ENCODE assay signal across 21 cellular contexts in the genomic region with DNA sequence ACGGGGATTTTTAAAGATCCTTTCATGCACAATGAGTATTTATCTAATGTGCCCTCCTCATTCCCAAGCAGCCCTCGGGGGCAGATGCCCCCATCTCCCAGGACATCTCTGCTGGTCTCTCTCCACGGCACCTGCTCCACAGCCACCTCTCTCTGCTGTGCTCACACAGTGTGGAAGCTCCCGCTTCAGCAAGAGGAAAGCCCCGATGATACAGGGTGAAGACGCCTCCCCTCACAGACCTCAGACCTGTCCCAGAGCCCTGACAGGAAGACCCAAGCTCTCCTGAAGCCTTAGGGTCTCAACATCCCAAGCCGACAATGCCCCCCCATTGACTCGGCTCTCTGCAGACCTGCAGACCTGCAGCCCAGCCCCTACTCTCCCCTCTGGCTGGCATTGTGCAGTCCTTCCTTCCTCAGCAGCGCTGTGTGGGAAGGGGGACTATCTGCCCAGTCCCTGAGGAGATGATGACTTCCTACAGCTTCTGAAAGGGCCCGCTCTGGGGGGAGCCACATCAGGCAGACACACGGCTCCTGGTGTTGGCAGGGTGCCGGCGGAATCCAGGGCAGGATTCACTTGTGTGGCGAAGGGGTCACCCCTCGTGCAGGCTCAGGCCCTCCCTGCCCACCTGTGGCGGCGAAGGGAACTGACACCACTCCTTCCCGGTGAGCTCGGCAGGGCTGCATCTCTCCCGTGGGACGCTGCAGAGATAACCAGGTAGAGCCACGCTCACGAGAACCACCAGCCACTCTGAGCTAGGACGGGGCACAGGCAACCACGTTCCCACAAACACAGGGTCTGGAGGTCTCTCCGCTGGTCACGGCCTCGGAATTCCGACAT.
A peak's percentile ranks its signal among the peaks of the same experiment; 100 is the strongest.
DNase-seq lines count a peak whose midpoint lies in the region; ATAC-seq, FAIRE-seq and TF ChIP-seq lines count a peak whose summit lies in the region.
"Had no signal": no experiment of that assay in that cellular context is flagged by ENCODE, and none has a peak within 500 bp of the region (broad histone marks: within the 10 kb centered on the region; RNA-seq: fewer than 3 reads in every experiment).

No MANE protein-coding gene starts in this region.

- 2% methylated on average over 29 of the region's 29 CpGs for WGBS in K562 (ENCODE audit: insufficient coverage, low coverage, missing lambda C conversion rate)

- no peaks in the 10 kb centered on the region for H3K36me3 ChIP-seq in H7 (replicated peaks; ENCODE audit: control insufficient read depth, insufficient read depth, low read length)
- no peaks in the 10 kb centered on the region for H3K36me3 ChIP-seq in K562 (ENCODE audit: control insufficient read depth, insufficient read depth, low read length)
- H3K36me3 ChIP-seq in neural progenitor cell: no peaks in the 10 kb centered on the region
- no peaks in the 10 kb centered on the region for H3K36me3 ChIP-seq in ascending aorta
- H3K36me3 ChIP-seq: Peyer's patch had no signal

- no peak overlapping the region for H3K4me3 Mint-ChIP-seq in neural progenitor cell
- H3K4me3 Mint-ChIP-seq: B cell; CD4-positive, alpha-beta memory T cell; HFFc6; T-cell had no signal

- CTCF ChIA-PET in K562 (lab: Yijun Ruan, JAX; ENCODE audit: low intra/inter-chr PET ratio): no interaction called here

- peaks cover 5% of the 10 kb centered on the region for H3K4me1 Mint-ChIP-seq in neural progenitor cell
- H3K4me1 Mint-ChIP-seq: B cell; CD4-positive, alpha-beta memory T cell; T-cell had no signal

- H4K20me1 ChIP-seq in K562 (replicated peaks; ENCODE audit: control insufficient read depth, insufficient read depth, low read length): peaks cover 12% of the 10 kb centered on the region
- H4K20me1 ChIP-seq in neural progenitor cell (ENCODE audit: low read depth): no peaks in the 10 kb centered on the region

- TF ChIP-seq CTCF in K562 (IDR thresholded peaks at IDR 0.05 in 2 of 3, conservative IDR thresholded peaks at IDR 0.05 in 1 of 3; ENCODE audit: insufficient read depth in 2 of 3, low read depth in 1 of 3, low read length in 3 of 3) (peak in 1 of 3 experiments; percentile 27; a peak in 2 of 6 replicates), neural progenitor cell (IDR thresholded peaks at IDR 0.05) (peak; percentile 12), ascending aorta (IDR thresholded peaks at IDR 0.05) (no peak)

- H3K9me1 ChIP-seq in K562 (ENCODE audit: control insufficient read depth, insufficient read depth, low read length): no peaks in the 10 kb centered on the region

- H3K79me2 ChIP-seq in K562 (ENCODE audit: control insufficient read depth, insufficient read depth, low read length) (no peaks in the 10 kb centered on the region), neural progenitor cell (ENCODE audit: low read depth) (no peaks in the 10 kb centered on the region)

- FAIRE-seq in K562 (lab: Jason Lieb, UNC): no peak

- TF ChIP-seq RAD21 in K562 (CRISPR knock-in tag; conservative IDR thresholded peaks at IDR 0.05 in 1 of 2, IDR thresholded peaks at IDR 0.05 in 1 of 2): no peak

- H3F3A ChIP-seq in neural progenitor cell (ENCODE audit: low read depth): no peaks in the 10 kb centered on the region

- no peak overlapping the region for H3K9ac ChIP-seq in K562 (ENCODE audit: insufficient read depth in 1 of 2, low read depth in 2 of 2, low read length in 2 of 2)
- no peak overlapping the region for H3K9ac ChIP-seq in neural progenitor cell
- H3K9ac ChIP-seq: KMS-11 had no signal

- H3K4me3 ChIP-seq in H7 (ENCODE audit: insufficient read depth, low read depth, low read length) (no peak overlapping the region), K562 (no peak overlapping the region), neural progenitor cell (no peak overlapping the region), ascending aorta (no peak overlapping the region)
- H3K4me3 ChIP-seq: Peyer's patch, SK-N-MC had no signal

- H3K27ac ChIP-seq in K562 (ENCODE audit: extremely low read depth, low read depth, low read length): no peak overlapping the region
- no peak overlapping the region for H3K27ac ChIP-seq in neural progenitor cell
- no peak overlapping the region for H3K27ac ChIP-seq in ascending aorta
- H3K27ac ChIP-seq: 22Rv1, KMS-11, Peyer's patch, SK-N-MC had no signal

- POLR2A ChIA-PET in K562 (lab: Yijun Ruan, JAX): interaction anchor here (0.9 to 1.3 kb wide), 2 partner anchors 7 to 16 kb away, joined by 3 read pairs; no protein-coding TSS in a partner anchor

- peaks cover 13% of the 10 kb centered on the region for H3K9me3 Mint-ChIP-seq in neural progenitor cell
- H3K9me3 Mint-ChIP-seq: CD4-positive, alpha-beta memory T cell; T-cell had no signal

- in situ Hi-C loops in K562 (cut with MboI): no loop called here

- no peak for TF ChIP-seq POLR2A in K562 (conservative IDR thresholded peaks at IDR 0.05)

- intact Hi-C loops in K562 (cut with micrococcal nuclease): no loop called here
- intact Hi-C loops in ascending aorta (cut with DNase I): no loop called here

- DNase-seq in NCI-H1092 (lab: John Stamatoyannopoulos, UW) (peak; percentile 24), NCI-H1092 treated with DMSO at 0.1 percent for 48 hours (lab: John Stamatoyannopoulos, UW) (no peak), H7 (peak; percentile 82), K562 (ENCODE audit: extremely low read depth in 1 of 4, low spot score in 3 of 4) (peak in 3 of 4 experiments; percentile 14 to 41 (median 32)), neural progenitor cell (ENCODE audit: low spot score) (no peak), middle frontal gyrus (ENCODE audit: extremely low spot score, low spot score) (no peak), DMS114 treated with DMSO at 0.1 percent for 48 hours (lab: John Stamatoyannopoulos, UW; ENCODE audit: unreplicated experiment) (no peak), ascending aorta (ENCODE audit: low spot score in 2 of 2) (no peak)
- DNase-seq: CD4-positive, alpha-beta memory T cell; HFFc6; MV-4-11; NCI-H1436; NCI-H1930; NCI-H2171 treated with DMSO at 0.1 percent for 48 hours; NCI-H510A treated with DMSO at 0.1 percent for 48 hours; Peyer's patch; T-cell had no signal

- H3K4me2 ChIP-seq in K562 (ENCODE audit: insufficient read depth, low read length): no peak overlapping the region
- H3K4me2 ChIP-seq in neural progenitor cell: no peak overlapping the region
- H3K4me2 ChIP-seq: KMS-11 had no signal

- ATAC-seq in K562: peak; percentile 71
- ATAC-seq: T-cell had no signal

- H3K27ac Mint-ChIP-seq in neural progenitor cell: peak overlapping the region; percentile 66
- H3K27ac Mint-ChIP-seq: B cell, HFFc6, T-cell had no signal

- H3K27me3 ChIP-seq in H7 (ENCODE audit: control insufficient read depth, insufficient read depth, low read length): no peaks in the 10 kb centered on the region
- H3K27me3 ChIP-seq in K562 (ENCODE audit: control insufficient read depth in 2 of 2, insufficient read depth in 2 of 2, low read length in 2 of 2): peaks cover 58 to 70% of the 10 kb centered on the region in 2 experiments; a peak in 4 of 5 replicates
- H3K27me3 ChIP-seq in neural progenitor cell: no peaks in the 10 kb centered on the region
- no peaks in the 10 kb centered on the region for H3K27me3 ChIP-seq in ascending aorta
- H3K27me3 ChIP-seq: Peyer's patch had no signal

- BruUV-seq in K562 (replicated peaks; lab: Mats Ljungman, UMichigan): no TSS peak

- no peak overlapping the region for H2AFZ ChIP-seq in K562 (ENCODE audit: low read depth, low read length)
- no peak overlapping the region for H2AFZ ChIP-seq in neural progenitor cell (replicated peaks)

- no peak for TF ChIP-seq EP300 in K562 (IDR thresholded peaks at IDR 0.05; ENCODE audit: low read length)

- H3K9me3 ChIP-seq in K562 (replicated peaks; ENCODE audit: control insufficient read depth, insufficient read depth, low read depth, low read length) (0 out of 2 replicates have a peak, but pooled peaks cover 2% of the 10 kb centered on the region), neural progenitor cell (ENCODE audit: low read depth) (no peaks in the 10 kb centered on the region), ascending aorta (no peaks in the 10 kb centered on the region)
- H3K9me3 ChIP-seq: Peyer's patch had no signal

- H3K27me3 Mint-ChIP-seq in neural progenitor cell (ENCODE audit: insufficient read depth, low read depth): peaks cover 8% of the 10 kb centered on the region
- H3K27me3 Mint-ChIP-seq: B cell had no signal

- peaks cover 3% of the 10 kb centered on the region for H3K36me3 Mint-ChIP-seq in neural progenitor cell
- H3K36me3 Mint-ChIP-seq: CD4-positive, alpha-beta memory T cell; T-cell had no signal

- H3K4me1 ChIP-seq in K562 (replicated peaks in 1 of 2; ENCODE audit: control insufficient read depth in 2 of 2, insufficient read depth in 2 of 2, low read length in 2 of 2) (peaks cover 0 to 16% of the 10 kb centered on the region in 2 experiments; a peak in 1 of 5 replicates), neural progenitor cell (no peaks in the 10 kb centered on the region), ascending aorta (no peaks in the 10 kb centered on the region)
- H3K4me1 ChIP-seq: Peyer's patch had no signal

TF ChIP-seq in K562, 482 proteins besides CTCF, POLR2A, EP300 and RAD21 (continues in another document):
- no peak for TF ChIP-seq RBM14 (IDR thresholded peaks at IDR 0.05; ENCODE audit: borderline replicate concordance, insufficient read depth, low read depth, low read length)
- no peak for TF ChIP-seq GABPB1 (CRISPR knock-in tag; IDR thresholded peaks at IDR 0.05)
- TF ChIP-seq RBM22 (IDR thresholded peaks at IDR 0.05; ENCODE audit: low read depth, low read length, poor library complexity, severe bottlenecking): no peak
- no peak for TF ChIP-seq ZNF511 (CRISPR knock-in tag; IDR thresholded peaks at IDR 0.05)
- TF ChIP-seq HMGN3 (IDR thresholded peaks at IDR 0.05; ENCODE audit: borderline replicate concordance, extremely low read depth, insufficient read length, low read depth, low read length): no peak
- TF ChIP-seq MAFG (tag; conservative IDR thresholded peaks at IDR 0.05): no peak
- TF ChIP-seq ZNF239 (CRISPR knock-in tag; IDR thresholded peaks at IDR 0.05): no peak
- no peak for TF ChIP-seq POLR2AphosphoS2 (IDR thresholded peaks at IDR 0.05; ENCODE audit: low read length)

Comparison
In these comparisons a context has a peak if more than half of its experiments do, and no peak if none do; other contexts are left out.
1. DNase-seq: peak in NCI-H1092 (single experiment), H7 (single experiment) and K562 (3 of 4); none in NCI-H1092 treated with DMSO at 0.1 percent for 48 hours (single experiment), neural progenitor cell (single experiment), middle frontal gyrus (single experiment), DMS114 treated with DMSO at 0.1 percent for 48 hours (single experiment) and ascending aorta (0 of 2).